8 cellular contexts compared by ENCODE assay signal in genomic region chr10:35300063-35300699, GRCh38. TPM values are rescaled to one million over a fixed set of nuclear protein-coding genes. Genes with fewer than 3 reads are reported as not detected.
DNase-seq lines count a peak whose midpoint lies in the region; ATAC-seq lines count a peak whose summit lies in the region.

No MANE protein-coding gene starts in this region.

- H3K4me1 Mint-ChIP-seq in T-helper 17 cell (peaks cover 5% of the 10 kb centered on the region), memory B cell (peaks cover 7% of the 10 kb centered on the region)

- peaks cover 2% of the 10 kb centered on the region for H3K9me3 ChIP-seq in T-helper 17 cell (ENCODE audit: control insufficient read depth, low read length, poor library complexity, severe bottlenecking)

- H3K4me3 Mint-ChIP-seq in T-helper 17 cell = no peak overlapping the region
- peak overlapping the region; percentile 31 for H3K4me3 Mint-ChIP-seq in memory B cell

- H3K27me3 Mint-ChIP-seq in T-helper 17 cell (peaks cover 43% of the 10 kb centered on the region), memory B cell (peaks cover 6% of the 10 kb centered on the region)

- H3K27ac Mint-ChIP-seq in T-helper 17 cell = peak overlapping the region; percentile 11
- H3K27ac Mint-ChIP-seq in memory B cell = peak overlapping the region; percentile 60

- H3K36me3 Mint-ChIP-seq in T-helper 17 cell (ENCODE audit: low read depth) (peaks cover 2% of the 10 kb centered on the region), memory B cell (no peaks in the 10 kb centered on the region)

- DNase-seq in Ammon's horn (ENCODE audit: low spot score) (peak; percentile 43), T-helper 17 cell (no peak), memory B cell (ENCODE audit: low spot score in 2 of 2) (peak; percentile 28 to 61), NCI-H774 (lab: John Stamatoyannopoulos, UW) (no peak), COLO668 (lab: John Stamatoyannopoulos, UW; ENCODE audit: unreplicated experiment) (no peak)
- no peak for DNase-seq in stimulated activated CD4-positive, alpha-beta T cell treated with anti-CD3 and anti-CD28 coated beads, Interleukin-4, amount 100 ng/mL, for 1 hour

- peak; percentile 83 for ATAC-seq in GM19324 (IDR thresholded peaks at IDR 0.05; ENCODE audit: low FRiP score, unreplicated experiment)
- ATAC-seq in HG03135 (IDR thresholded peaks at IDR 0.05; ENCODE audit: unreplicated experiment) = peak; percentile 94
- ATAC-seq in T-helper 17 cell = peak; percentile 60
- peak; percentile 98 for ATAC-seq in memory B cell (ENCODE audit: low read depth)

- no peaks in the 10 kb centered on the region for H3K9me3 Mint-ChIP-seq in memory B cell

RNA-seq across cellular contexts. Expression of gene CCNY, which starts 36.1 kb away (rescaled TPM):
- 10 to 100 TPM; 74.4 to 89.1 TPM for total RNA-seq in T-helper 17 cell

Comparison
In these comparisons a context has a peak if more than half of its experiments do, and no peak if none do; other contexts are left out.
1. DNase-seq: peak in Ammon's horn (single experiment) and memory B cell (2 of 2); none in T-helper 17 cell (0 of 3), NCI-H774 (single experiment), stimulated activated CD4-positive, alpha-beta T cell treated with anti-CD3 and anti-CD28 coated beads, Interleukin-4, amount 100 ng/mL, for 1 hour (single experiment) and COLO668 (single experiment).
2. Peak in every context shown above with its lines, with median percentiles within 50 percentile points of each other: ATAC-seq.